15 cellular contexts compared by ENCODE assay signal in genomic region chr20:64232794-64233193, GRCh38. TPM values are rescaled to one million over a fixed set of nuclear protein-coding genes. Genes with fewer than 3 reads are reported as not detected.
DNase-seq lines count a peak whose midpoint lies in the region; ATAC-seq, FAIRE-seq and TF ChIP-seq lines count a peak whose summit lies in the region.
"Had no signal": no experiment of that assay in that cellular context is flagged by ENCODE, and none has a peak within 500 bp of the region (broad histone marks: within the 10 kb centered on the region; RNA-seq: fewer than 3 reads in every experiment).

No MANE protein-coding gene starts in this region.

- no peak overlapping the region for H3K9ac ChIP-seq in kidney (ENCODE audit: low read length in 2 of 2)

- H3K27ac ChIP-seq in kidney (ENCODE audit: low read depth in 2 of 2, low read length in 2 of 2) (no peak overlapping the region), PC-9 (no peak overlapping the region), tibial artery (no peak overlapping the region)

- H3K4me2 ChIP-seq in PC-9: no peak overlapping the region

- H3K9me3 ChIP-seq in kidney (ENCODE audit: control insufficient read depth in 1 of 2, low read length in 2 of 2) (no peaks in the 10 kb centered on the region), PC-9 (ENCODE audit: insufficient read depth, low read depth) (no peaks in the 10 kb centered on the region), tibial artery (no peaks in the 10 kb centered on the region)

- H3K27me3 ChIP-seq in PC-9 (ENCODE audit: insufficient read depth, low read depth) (peaks cover 59% of the 10 kb centered on the region), tibial artery (peaks cover 0 to 25% of the 10 kb centered on the region in 2 donors)

- no peak for FAIRE-seq in kidney (lab: Jason Lieb, UNC)

- H3K4me3 ChIP-seq in kidney (ENCODE audit: low read length in 2 of 2) (no peak overlapping the region), PC-9 (no peak overlapping the region), tibial artery (no peak overlapping the region)

- H3K36me3 ChIP-seq in kidney (ENCODE audit: control insufficient read depth in 1 of 2, insufficient read depth in 2 of 2, low read length in 2 of 2) (no peaks in the 10 kb centered on the region), PC-9 (ENCODE audit: low read depth) (no peaks in the 10 kb centered on the region), tibial artery (no peaks in the 10 kb centered on the region)

- H3F3A ChIP-seq in PC-9 (ENCODE audit: insufficient read depth, low read depth): 0 out of 2 replicates have a peak, but pooled peaks cover 4% of the 10 kb centered on the region

- intact Hi-C loops in kidney (cut with DNase I) (no loop called here), PC-9 (cut with micrococcal nuclease; ENCODE audit: unreplicated experiment) (no loop called here), tibial artery (cut with DNase I; ENCODE audit: low total_unique reads) (no loop called here)

- TF ChIP-seq CTCF in kidney (IDR thresholded peaks at IDR 0.05; ENCODE audit: borderline replicate concordance, extremely low read depth, insufficient read depth) (no peak), PC-9 (conservative IDR thresholded peaks at IDR 0.05) (no peak), tibial artery (IDR thresholded peaks at IDR 0.05) (no peak)

- no peak for ATAC-seq in activated CD4-positive, CD25-positive, alpha-beta regulatory T cell treated with anti-CD3 and anti-CD28 coated beads, Interleukin-2, amount 50 U/mL, for 24 hours
- ATAC-seq: activated CD4-positive, alpha-beta T cell treated with anti-CD3 and anti-CD28 coated beads for 36 hours had no signal

- H3K9me2 ChIP-seq in PC-9 (ENCODE audit: insufficient read depth): no peaks in the 10 kb centered on the region

- in situ Hi-C loops in ACHN (cut with HindIII; ENCODE audit: low pct_ligation_motif_present, low pct_unique_long_range_greater_than_20kb, low sequenced_read_pairs): no loop called here

- BruUV-seq in PC-9 (replicated peaks; lab: Mats Ljungman, UMichigan): no TSS peak

- no peaks in the 10 kb centered on the region for H4K20me1 ChIP-seq in PC-9 (ENCODE audit: insufficient read depth)

- H3K4me1 ChIP-seq in kidney (ENCODE audit: control insufficient read depth in 1 of 2, insufficient read depth in 1 of 2, low read depth in 1 of 2, low read length in 2 of 2): no peaks in the 10 kb centered on the region
- no peaks in the 10 kb centered on the region for H3K4me1 ChIP-seq in PC-9 (replicated peaks; ENCODE audit: insufficient read depth)
- H3K4me1 ChIP-seq in tibial artery: no peaks in the 10 kb centered on the region

- POLR2A ChIA-PET in PC-9 (lab: Charles Lee; ENCODE audit: unreplicated experiment): no interaction called here

- no peaks in the 10 kb centered on the region for H3K79me2 ChIP-seq in PC-9 (ENCODE audit: low read depth)

- DNase-seq in D341Med (ENCODE audit: low spot score) (peak; percentile 59), M059J (ENCODE audit: low read depth) (peak; percentile 61), SHP77 treated with DMSO at 0.1 percent for 48 hours (lab: John Stamatoyannopoulos, UW) (peak; percentile 92), kidney (peak; percentile 25), PC-9 (no peak), tibial artery (no peak), ACHN (no peak)
- DNase-seq: activated CD4-positive, alpha-beta T cell treated with anti-CD3 and anti-CD28 coated beads for 36 hours; activated effector memory CD4-positive, alpha-beta T cell treated with anti-CD3 and anti-CD28 coated beads, Interleukin-2, amount 50 U/mL, for 16 hours; cerebellar nuclear complex; MV-4-11; occipital lobe; SIG-M5; stimulated activated CD4-positive, alpha-beta T cell treated with anti-CD3 and anti-CD28 coated beads, Interleukin-4, amount 100 ng/mL, for 4 hours had no signal

- CTCF ChIA-PET in PC-9 (lab: Charles Lee): no interaction called here

- H2AFZ ChIP-seq in PC-9: no peak overlapping the region

RNA-seq across cellular contexts. Expression of gene PCMTD2, which starts 22.8 kb away (rescaled TPM):
- 24.2 and 28.6 TPM in 2 replicates for total RNA-seq in M059J (2014; rRNA removed; shearing (Covaris generic))
- 53.8 TPM for total RNA-seq in kidney
- polyA plus RNA-seq in kidney (ENCODE audit: insufficient read depth, low read depth, low replicate concordance): 25.0 TPM
- total RNA-seq in PC-9 (2021): 80.1 and 86.5 TPM in 2 replicates

Comparison
In these comparisons a context has a peak if more than half of its experiments do, and no peak if none do; other contexts are left out.
1. DNase-seq: peak in D341Med (single experiment), M059J (single experiment), SHP77 treated with DMSO at 0.1 percent for 48 hours (single experiment) and kidney (single experiment); none in PC-9 (0 of 2), tibial artery (0 of 2) and ACHN (single experiment).